Comparison of ENCODE assay signal across 13 cellular contexts in genomic region chr6:35400901-35401311, GRCh38. TPM values are rescaled to one million over a fixed set of nuclear protein-coding genes. Genes with fewer than 3 reads are reported as not detected.
DNase-seq lines count a peak whose midpoint lies in the region; ATAC-seq, FAIRE-seq and TF ChIP-seq lines count a peak whose summit lies in the region.
"Had no signal": no experiment of that assay in that cellular context is flagged by ENCODE, and none has a peak within 500 bp of the region (broad histone marks: within the 10 kb centered on the region; RNA-seq: fewer than 3 reads in every experiment).

No MANE protein-coding gene starts in this region.

- POLR2A ChIA-PET in activated CD4-positive, alpha-beta memory T cell treated with anti-CD3 and anti-CD28 coated beads for 36 hours (lab: Charles Lee): no interaction called here
- POLR2A ChIA-PET in activated CD4-positive, alpha-beta memory T cell treated with anti-CD3 and anti-CD28 coated beads, Interleukin-2, amount 10 ng/mL, durations not matched to agents 7 days and 5 days (lab: Charles Lee): interaction anchor here (1.5 kb wide), 1 partner anchor 10 kb away, joined by 3 read pairs; no protein-coding TSS in a partner anchor

- no peaks in the 10 kb centered on the region for H3K27me3 Mint-ChIP-seq in activated CD4-positive, alpha-beta memory T cell treated with anti-CD3 and anti-CD28 coated beads for 36 hours
- H3K27me3 Mint-ChIP-seq in activated CD4-positive, alpha-beta memory T cell treated with anti-CD3 and anti-CD28 coated beads, Interleukin-2, amount 10 ng/mL, durations not matched to agents 7 days and 5 days: no peaks in the 10 kb centered on the region
- H3K27me3 Mint-ChIP-seq: brain had no signal

- TF ChIP-seq POLR2A in stomach (IDR thresholded peaks at IDR 0.05): no peak

- FAIRE-seq in RCC 7860 (lab: Jason Lieb, UNC): peak; percentile 42
- FAIRE-seq: G401.6 had no signal

- no peak for TF ChIP-seq CTCF in stomach (IDR thresholded peaks at IDR 0.05)

- H3K27ac Mint-ChIP-seq in activated CD4-positive, alpha-beta memory T cell treated with anti-CD3 and anti-CD28 coated beads for 36 hours: peak overlapping the region; percentile 21
- no peak overlapping the region for H3K27ac Mint-ChIP-seq in activated CD4-positive, alpha-beta memory T cell treated with anti-CD3 and anti-CD28 coated beads, Interleukin-2, amount 10 ng/mL, durations not matched to agents 7 days and 5 days
- H3K27ac Mint-ChIP-seq: brain had no signal

- H3K27me3 ChIP-seq in stomach: no peaks in the 10 kb centered on the region

- CTCF ChIA-PET in activated CD4-positive, alpha-beta memory T cell treated with anti-CD3 and anti-CD28 coated beads for 36 hours (lab: Charles Lee): no interaction called here
- CTCF ChIA-PET in activated CD4-positive, alpha-beta memory T cell treated with anti-CD3 and anti-CD28 coated beads, Interleukin-2, amount 10 ng/mL, durations not matched to agents 7 days and 5 days (lab: Charles Lee): interaction anchor here (1.3 to 1.5 kb wide), 3 partner anchors 19 to 59 kb away, joined by 3 to 4 read pairs (median 3); no protein-coding TSS in a partner anchor

- no peaks in the 10 kb centered on the region for H3K9me3 ChIP-seq in stomach

- H3K4me1 Mint-ChIP-seq in activated CD4-positive, alpha-beta memory T cell treated with anti-CD3 and anti-CD28 coated beads for 36 hours (ENCODE audit: low read depth): peaks cover 12% of the 10 kb centered on the region
- peaks cover 19% of the 10 kb centered on the region for H3K4me1 Mint-ChIP-seq in activated CD4-positive, alpha-beta memory T cell treated with anti-CD3 and anti-CD28 coated beads, Interleukin-2, amount 10 ng/mL, durations not matched to agents 7 days and 5 days

- no peak overlapping the region for H3K4me3 Mint-ChIP-seq in activated CD4-positive, alpha-beta memory T cell treated with anti-CD3 and anti-CD28 coated beads for 36 hours
- no peak overlapping the region for H3K4me3 Mint-ChIP-seq in activated CD4-positive, alpha-beta memory T cell treated with anti-CD3 and anti-CD28 coated beads, Interleukin-2, amount 10 ng/mL, durations not matched to agents 7 days and 5 days
- H3K4me3 Mint-ChIP-seq: brain, natural killer cell had no signal

- H3K9me3 Mint-ChIP-seq in activated CD4-positive, alpha-beta memory T cell treated with anti-CD3 and anti-CD28 coated beads for 36 hours: no peaks in the 10 kb centered on the region
- H3K9me3 Mint-ChIP-seq in activated CD4-positive, alpha-beta memory T cell treated with anti-CD3 and anti-CD28 coated beads, Interleukin-2, amount 10 ng/mL, durations not matched to agents 7 days and 5 days: no peaks in the 10 kb centered on the region
- H3K9me3 Mint-ChIP-seq: brain, natural killer cell had no signal

- H3K27ac ChIP-seq in stomach: peak overlapping the region; percentile 75 to 84 (median 80)

- intact Hi-C loops in activated CD4-positive, alpha-beta memory T cell treated with anti-CD3 and anti-CD28 coated beads for 36 hours (cut with micrococcal nuclease): no loop called here
- intact Hi-C loops in stomach (cut with DNase I; ENCODE audit: low total_unique reads): no loop called here

- WGBS in stomach, 5 donors: 39 to 67% (median 51%) methylated on average over 4 to 5 of the region's 5 CpGs

- H3K36me3 Mint-ChIP-seq in activated CD4-positive, alpha-beta memory T cell treated with anti-CD3 and anti-CD28 coated beads for 36 hours: no peaks in the 10 kb centered on the region
- peaks cover 5% of the 10 kb centered on the region for H3K36me3 Mint-ChIP-seq in activated CD4-positive, alpha-beta memory T cell treated with anti-CD3 and anti-CD28 coated beads, Interleukin-2, amount 10 ng/mL, durations not matched to agents 7 days and 5 days (ENCODE audit: low read depth)
- H3K36me3 Mint-ChIP-seq: brain, natural killer cell had no signal

- H3K36me3 ChIP-seq in stomach: no peaks in the 10 kb centered on the region

- ATAC-seq in GM18861 (IDR thresholded peaks at IDR 0.05; ENCODE audit: unreplicated experiment): no peak
- ATAC-seq: natural killer cell had no signal

- no peak overlapping the region for H3K4me3 ChIP-seq in stomach

- peaks cover 25 to 55% (median 50%) of the 10 kb centered on the region in 4 donors for H3K4me1 ChIP-seq in stomach

- no peak for DNase-seq in activated CD4-positive, alpha-beta memory T cell treated with anti-CD3 and anti-CD28 coated beads for 36 hours
- no peak for DNase-seq in activated CD4-positive, alpha-beta memory T cell treated with anti-CD3 and anti-CD28 coated beads, Interleukin-2, amount 10 ng/mL, durations not matched to agents 7 days and 5 days
- DNase-seq in RCC 7860 (ENCODE audit: low spot score) (peak; percentile 88), islet precursor cell (peak; percentile 67), stomach (peak; percentile 77), putamen (ENCODE audit: low spot score) (no peak), CD1c-positive myeloid dendritic cell (ENCODE audit: extremely low spot score) (no peak)
- DNase-seq: erythroblast, natural killer cell, T-helper 9 cell had no signal

- TF ChIP-seq EP300 in stomach (IDR thresholded peaks at IDR 0.05): no peak

RNA-seq across cellular contexts. Expression of gene FANCE, which starts 51.2 kb away (rescaled TPM):
- total RNA-seq in activated CD4-positive, alpha-beta memory T cell treated with anti-CD3 and anti-CD28 coated beads for 36 hours: 10 to 100 TPM; 18.9 to 19.2 TPM
- 10 to 100 TPM; 10.3 to 10.4 TPM for total RNA-seq in activated CD4-positive, alpha-beta memory T cell treated with anti-CD3 and anti-CD28 coated beads, Interleukin-2, amount 10 ng/mL, durations not matched to agents 7 days and 5 days
- total RNA-seq in stomach: 1 to 10 TPM; 1.3 to 8.3 (median 3.5) TPM
- polyA plus RNA-seq in stomach: 1 to 10 TPM; 3.1 to 4.9 (median 3.2) TPM

RNA-seq across cellular contexts. Expression of gene PPARD, which starts 58.5 kb away (rescaled TPM):
- total RNA-seq in activated CD4-positive, alpha-beta memory T cell treated with anti-CD3 and anti-CD28 coated beads for 36 hours: 10 to 100 TPM; 19.9 to 20.9 TPM
- 10 to 100 TPM; 23.1 to 23.4 TPM for total RNA-seq in activated CD4-positive, alpha-beta memory T cell treated with anti-CD3 and anti-CD28 coated beads, Interleukin-2, amount 10 ng/mL, durations not matched to agents 7 days and 5 days
- total RNA-seq in stomach: 10 to 100 TPM in 3 of 5 donors, 1 to 10 TPM in 2; 2.6 to 34.6 (median 10.5) TPM
- 10 to 100 TPM; 13.8 to 33.1 (median 22.0) TPM for polyA plus RNA-seq in stomach

Comparison
In these comparisons a context has a peak if more than half of its experiments do, and no peak if none do; other contexts are left out.
1. DNase-seq: peak in RCC 7860 (single experiment), islet precursor cell (single experiment) and stomach (single experiment); none in activated CD4-positive, alpha-beta memory T cell treated with anti-CD3 and anti-CD28 coated beads for 36 hours (single experiment), activated CD4-positive, alpha-beta memory T cell treated with anti-CD3 and anti-CD28 coated beads, Interleukin-2, amount 10 ng/mL, durations not matched to agents 7 days and 5 days (single experiment), putamen (single experiment) and CD1c-positive myeloid dendritic cell (single experiment).